21 cellular contexts compared by ENCODE assay signal in the genomic region with DNA sequence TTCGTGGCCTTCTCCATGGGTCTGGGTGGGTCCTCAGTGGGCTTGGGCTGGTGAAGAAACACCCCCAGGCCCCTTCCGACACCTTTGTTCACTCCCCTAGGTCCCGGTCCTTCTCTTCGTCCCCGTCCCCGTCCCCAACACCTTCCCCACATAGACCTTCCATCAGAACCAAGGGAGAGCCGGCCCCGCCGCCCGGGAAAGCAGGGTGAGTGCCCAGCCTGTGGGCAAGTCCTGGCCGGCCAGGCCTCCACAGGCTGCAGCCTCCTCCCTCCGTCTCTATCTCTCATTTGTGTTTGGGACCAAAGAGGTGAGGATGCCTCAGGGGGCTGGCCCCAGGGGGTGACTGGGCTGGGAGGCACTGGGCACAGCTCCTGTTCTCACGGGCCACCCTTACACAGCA. TPM values are rescaled to one million over a fixed set of nuclear protein-coding genes. Genes with fewer than 3 reads are reported as not detected.
DNase-seq lines count a peak whose midpoint lies in the region; ATAC-seq and TF ChIP-seq lines count a peak whose summit lies in the region.
"Had no signal": no experiment of that assay in that cellular context is flagged by ENCODE, and none has a peak within 500 bp of the region (broad histone marks: within the 10 kb centered on the region; RNA-seq: fewer than 3 reads in every experiment).

No MANE protein-coding gene starts in this region.

- intact Hi-C loops in CD4-positive, alpha-beta memory T cell (cut with micrococcal nuclease), result no loop called here
- intact Hi-C loops in breast epithelium (cut with DNase I; ENCODE audit: low total_unique reads) (no loop called here), lower leg skin (cut with DNase I; ENCODE audit: low total_unique reads) (no loop called here)

- peaks cover 14 to 38% (median 21%) of the 10 kb centered on the region in 4 donors for H3K4me1 Mint-ChIP-seq in CD4-positive, alpha-beta memory T cell
- peaks cover 17% of the 10 kb centered on the region for H3K4me1 Mint-ChIP-seq in T-helper 17 cell
- no peaks in the 10 kb centered on the region for H3K4me1 Mint-ChIP-seq in chondrocyte (ENCODE audit: low read depth)
- H3K4me1 Mint-ChIP-seq: CD14-positive monocyte had no signal

- DNase-seq in CD4-positive, alpha-beta memory T cell, result peak in 1 of 5 donors; percentile 23
- DNase-seq in T-helper 17 cell, result no peak
- DNase-seq in chondrocyte (ENCODE audit: low spot score), result peak; percentile 80
- peak; percentile 68 for DNase-seq in osteoblast (ENCODE audit: insufficient read length, low spot score, missing footprints)
- DNase-seq in inferior parietal cortex (ENCODE audit: extremely low spot score), result no peak
- no peak for DNase-seq in breast epithelium (ENCODE audit: low spot score in 2 of 2)
- DNase-seq in COLO829 (ENCODE audit: low spot score), result no peak
- no peak for DNase-seq in lower leg skin (ENCODE audit: low spot score in 2 of 2)
- DNase-seq: ACHN; Caco-2; CD8-positive, alpha-beta T cell; GDM1; GOT3; H7; HFFc6; KBM-7 had no signal

- H3K4me3 ChIP-seq in CD4-positive, alpha-beta memory T cell (ENCODE audit: low read length in 2 of 2), result no peak overlapping the region
- no peak overlapping the region for H3K4me3 ChIP-seq in osteoblast (ENCODE audit: insufficient read depth, low read length)
- H3K4me3 ChIP-seq in breast epithelium, result no peak overlapping the region
- no peak overlapping the region for H3K4me3 ChIP-seq in lower leg skin (ENCODE audit: low read depth, poor library complexity, severe bottlenecking)

- no peak overlapping the region for H3K4me3 Mint-ChIP-seq in CD4-positive, alpha-beta memory T cell
- H3K4me3 Mint-ChIP-seq in T-helper 17 cell (no peak overlapping the region), chondrocyte (ENCODE audit: unreplicated experiment) (no peak overlapping the region)
- H3K4me3 Mint-ChIP-seq: CD14-positive monocyte; CD8-positive, alpha-beta T cell; HFFc6 had no signal

- TF ChIP-seq CTCF in chondrocyte (IDR thresholded peaks at IDR 0.05) (no peak), osteoblast (IDR thresholded peaks at IDR 0.05; ENCODE audit: extremely low read depth, low read depth, low read length) (no peak), breast epithelium (IDR thresholded peaks at IDR 0.05) (no peak), lower leg skin (IDR thresholded peaks at IDR 0.05) (no peak)

- 94 to 96% methylated on average over 13 of the region's 13 CpGs for WGBS in lower leg skin, 2 donors

- no peak overlapping the region for H2AFZ ChIP-seq in osteoblast (ENCODE audit: low read length)

- H3K4me1 ChIP-seq in CD4-positive, alpha-beta memory T cell (ENCODE audit: insufficient read depth, low read length), result peaks cover 32% of the 10 kb centered on the region
- H3K4me1 ChIP-seq in osteoblast (ENCODE audit: insufficient read depth, low read length) (no peaks in the 10 kb centered on the region), breast epithelium (no peaks in the 10 kb centered on the region)
- H3K4me1 ChIP-seq: Caco-2 had no signal

- ATAC-seq in T-helper 17 cell, result no peak
- ATAC-seq: CD8-positive, alpha-beta T cell; HCT116; HepG2 had no signal

- peaks cover 12% of the 10 kb centered on the region for H3K79me2 ChIP-seq in osteoblast (ENCODE audit: insufficient read depth, low read length)

- POLR2A ChIA-PET in CD4-positive, alpha-beta memory T cell (lab: Charles Lee; ENCODE audit: partially characterized antibody), result interaction anchor here (2.2 kb wide), 1 partner anchor 9 kb away, joined by 6 read pairs; no protein-coding TSS in a partner anchor

- H3K27me3 ChIP-seq in CD4-positive, alpha-beta memory T cell (ENCODE audit: insufficient read depth, low read length), result no peaks in the 10 kb centered on the region
- H3K27me3 ChIP-seq in osteoblast (ENCODE audit: insufficient read depth, low read length) (no peaks in the 10 kb centered on the region), breast epithelium (no peaks in the 10 kb centered on the region)

- peaks cover 6% of the 10 kb centered on the region for H4K20me1 ChIP-seq in osteoblast (ENCODE audit: insufficient read depth, low read length)

- peaks cover 0 to 2% (median 0%) of the 10 kb centered on the region in 8 donors for H3K9me3 Mint-ChIP-seq in CD4-positive, alpha-beta memory T cell
- H3K9me3 Mint-ChIP-seq in chondrocyte (ENCODE audit: low read depth), result no peaks in the 10 kb centered on the region
- H3K9me3 Mint-ChIP-seq: CD14-positive monocyte; CD8-positive, alpha-beta T cell; HFFc6; IgD-negative memory B cell had no signal

- H3K9me3 ChIP-seq in CD4-positive, alpha-beta memory T cell (ENCODE audit: control insufficient read depth in 1 of 2, low read length in 2 of 2), result no peaks in the 10 kb centered on the region
- H3K9me3 ChIP-seq in T-helper 17 cell (ENCODE audit: control insufficient read depth, low read length, poor library complexity, severe bottlenecking), result no peaks in the 10 kb centered on the region
- H3K9me3 ChIP-seq in osteoblast (ENCODE audit: low read depth, low read length), result no peaks in the 10 kb centered on the region
- H3K9me3 ChIP-seq in breast epithelium, result no peaks in the 10 kb centered on the region
- H3K9me3 ChIP-seq: Caco-2 had no signal

- H3K27me3 Mint-ChIP-seq in CD4-positive, alpha-beta memory T cell, result peaks cover 0 to 1% of the 10 kb centered on the region in 2 donors
- H3K27me3 Mint-ChIP-seq in T-helper 17 cell (no peaks in the 10 kb centered on the region), chondrocyte (ENCODE audit: low read depth) (no peaks in the 10 kb centered on the region)
- H3K27me3 Mint-ChIP-seq: IgD-negative memory B cell had no signal

- TF ChIP-seq POLR2A in breast epithelium (IDR thresholded peaks at IDR 0.05) (no peak), lower leg skin (IDR thresholded peaks at IDR 0.05) (no peak)

- H3K27ac Mint-ChIP-seq in CD4-positive, alpha-beta memory T cell, result peak overlapping the region in 4 of 7 donors; percentile 22 to 84 (median 67)
- peak overlapping the region; percentile 97 for H3K27ac Mint-ChIP-seq in T-helper 17 cell
- no peak overlapping the region for H3K27ac Mint-ChIP-seq in chondrocyte (ENCODE audit: unreplicated experiment)
- H3K27ac Mint-ChIP-seq: CD8-positive, alpha-beta T cell; HFFc6; IgD-negative memory B cell had no signal

- no peak overlapping the region for H3K27ac ChIP-seq in CD4-positive, alpha-beta memory T cell (ENCODE audit: low read depth, low read length)
- H3K27ac ChIP-seq in osteoblast (ENCODE audit: low read depth, low read length) (no peak overlapping the region), breast epithelium (no peak overlapping the region)

- CTCF ChIA-PET in CD4-positive, alpha-beta memory T cell (lab: Charles Lee; ENCODE audit: partially characterized antibody), result no interaction called here

- peaks cover 40% of the 10 kb centered on the region for H3K36me3 ChIP-seq in CD4-positive, alpha-beta memory T cell (ENCODE audit: insufficient read depth, low read length)
- H3K36me3 ChIP-seq in osteoblast (ENCODE audit: insufficient read depth, low read length), result peaks cover 48% of the 10 kb centered on the region
- H3K36me3 ChIP-seq in breast epithelium, result no peaks in the 10 kb centered on the region

- no peak overlapping the region for H3K4me2 ChIP-seq in osteoblast (ENCODE audit: insufficient read depth, low read length)

- H3K36me3 Mint-ChIP-seq in CD4-positive, alpha-beta memory T cell, result peaks cover 32 to 55% of the 10 kb centered on the region in 2 donors
- H3K36me3 Mint-ChIP-seq in T-helper 17 cell (ENCODE audit: low read depth) (peaks cover 5% of the 10 kb centered on the region), chondrocyte (ENCODE audit: low read depth) (peaks cover 11% of the 10 kb centered on the region)
- H3K36me3 Mint-ChIP-seq: IgD-negative memory B cell had no signal

RNA-seq across cellular contexts. Expression of gene IL17C, which starts 14.5 kb away (rescaled TPM):
- total RNA-seq in CD4-positive, alpha-beta memory T cell, result under 1 TPM in 1 of 2 experiments, not detected in 1; 0.44 TPM
- polyA plus RNA-seq in CD4-positive, alpha-beta memory T cell, result not detected
- under 1 TPM; 0.65 to 0.86 TPM for total RNA-seq in T-helper 17 cell
- not detected in 3 replicates for total RNA-seq in chondrocyte
- total RNA-seq in osteoblast, result under 0.01 and 0.29 TPM in 2 replicates
- not detected for total RNA-seq in breast epithelium
- under 1 TPM in 1 of 4 donors, not detected in 3; 0.91 TPM for total RNA-seq in lower leg skin
- total RNA-seq: Caco-2, HepG2, HFFc6 had no signal
- polyA plus RNA-seq: BJ, CD14-positive monocyte, HepG2, IgD-negative memory B cell had no signal

RNA-seq across cellular contexts. Expression of gene CYBA, which starts 27.0 kb away (rescaled TPM):
- 100 to 1,000 TPM; 383 to 386 TPM for total RNA-seq in CD4-positive, alpha-beta memory T cell
- polyA plus RNA-seq in CD4-positive, alpha-beta memory T cell, result 1,000 to 10,000 TPM in 1 of 2 donors, 100 to 1,000 TPM in 1; 689 to 1,286 TPM
- total RNA-seq in T-helper 17 cell (100 to 1,000 TPM; 346 to 383 TPM), chondrocyte (13.4 to 55.1 TPM (median 51.7 TPM) in 3 replicates), osteoblast (144 and 250 TPM in 2 replicates), breast epithelium (100 to 1,000 TPM; 138 to 194 (median 180) TPM), lower leg skin (10 to 100 TPM; 30.5 to 93.2 (median 44.7) TPM)

RNA-seq across cellular contexts. Expression of gene MVD, which starts 39.0 kb away (rescaled TPM):
- 10 to 100 TPM; 49.2 to 57.0 TPM for total RNA-seq in CD4-positive, alpha-beta memory T cell
- polyA plus RNA-seq in CD4-positive, alpha-beta memory T cell, result 10 to 100 TPM; 15.6 to 22.7 TPM
- total RNA-seq in T-helper 17 cell (10 to 100 TPM; 40.4 to 72.8 TPM), chondrocyte (38.3 to 40.0 TPM (median 38.8 TPM) in 3 replicates), osteoblast (67.3 and 73.1 TPM in 2 replicates), breast epithelium (10 to 100 TPM; 17.4 to 21.3 (median 19.0) TPM), lower leg skin (10 to 100 TPM; 40.2 to 93.5 (median 67.1) TPM)

RNA-seq across cellular contexts. Expression of gene ZC3H18, which starts 53.7 kb away (rescaled TPM):
- total RNA-seq in CD4-positive, alpha-beta memory T cell, result 10 to 100 TPM; 84.5 to 91.5 TPM
- 10 to 100 TPM in 1 of 2 donors, 1 to 10 TPM in 1; 3.0 to 23.5 TPM for polyA plus RNA-seq in CD4-positive, alpha-beta memory T cell
- total RNA-seq in T-helper 17 cell (100 to 1,000 TPM; 100 to 141 TPM), chondrocyte (32.1 to 38.4 TPM (median 36.7 TPM) in 3 replicates), osteoblast (10.6 and 10.9 TPM in 2 replicates), breast epithelium (10 to 100 TPM; 12.5 to 14.9 (median 13.3) TPM), lower leg skin (10 to 100 TPM; 16.5 to 32.3 (median 18.5) TPM)

Comparison
In these comparisons a context has a peak if more than half of its experiments do, and no peak if none do; other contexts are left out.
1. DNase-seq: peak in chondrocyte (single experiment) and osteoblast (single experiment); none in T-helper 17 cell (0 of 3), inferior parietal cortex (single experiment), breast epithelium (0 of 2), COLO829 (single experiment) and lower leg skin (0 of 2).